Comparison of ENCODE assay signal across 8 cellular contexts in genomic region chr3:5186854-5187151, GRCh38. TPM values are rescaled to one million over a fixed set of nuclear protein-coding genes. Genes with fewer than 3 reads are reported as not detected.
DNase-seq lines count a peak whose midpoint lies in the region; ATAC-seq and TF ChIP-seq lines count a peak whose summit lies in the region.

No MANE protein-coding gene starts in this region.

- no peak for ATAC-seq in activated CD4-positive, alpha-beta T cell treated with anti-CD3 and anti-CD28 coated beads for 36 hours
- no peak for ATAC-seq in GM19397 (IDR thresholded peaks at IDR 0.05; ENCODE audit: unreplicated experiment)

- H3K36me3 Mint-ChIP-seq in activated CD4-positive, alpha-beta T cell treated with anti-CD3 and anti-CD28 coated beads for 36 hours (ENCODE audit: low read depth), result peaks cover 35% of the 10 kb centered on the region
- H3K36me3 Mint-ChIP-seq in glutamatergic neuron (ENCODE audit: unreplicated experiment), result no peaks in the 10 kb centered on the region

- TF ChIP-seq POLR2A in spleen (IDR thresholded peaks at IDR 0.05), result no peak

- H3K36me3 ChIP-seq in spleen, result peaks cover 0 to 12% (median 0%) of the 10 kb centered on the region in 6 donors

- H3K4me1 ChIP-seq in spleen, result peaks cover 34 to 86% (median 84%) of the 10 kb centered on the region in 6 donors

- H3K9me3 ChIP-seq in spleen, result no peaks in the 10 kb centered on the region

- H3K27ac Mint-ChIP-seq in activated CD4-positive, alpha-beta T cell treated with anti-CD3 and anti-CD28 coated beads for 36 hours, result peak overlapping the region; percentile 96
- H3K27ac Mint-ChIP-seq in glutamatergic neuron (ENCODE audit: unreplicated experiment), result no peak overlapping the region

- no peak for DNase-seq in activated CD4-positive, alpha-beta T cell treated with anti-CD3 and anti-CD28 coated beads for 36 hours
- no peak for DNase-seq in activated CD4-positive, alpha-beta T cell treated with anti-CD3 and anti-CD28 coated beads, Interleukin-2, amount 50 U/mL, for 48 hours
- no peak for DNase-seq in glutamatergic neuron
- no peak for DNase-seq in spleen
- DNase-seq in stimulated activated CD8-positive, alpha-beta memory T cell treated with anti-CD3 and anti-CD28 coated beads, Interleukin-4, amount 100 ng/mL, for 48 hours, result no peak
- DNase-seq in germinal center (ENCODE audit: low spot score), result no peak

- CTCF ChIA-PET in activated CD4-positive, alpha-beta T cell treated with anti-CD3 and anti-CD28 coated beads for 36 hours (lab: Charles Lee), result interaction anchor here (1.3 to 4.1 kb wide), 4 partner anchors 11 to 65 kb away, joined by 3 to 26 read pairs (median 6); partner anchors contain the start of gene ARL8B

- H3K27ac ChIP-seq in spleen, result peak overlapping the region; percentile 89 to 100 (median 99)

- H3K9me3 Mint-ChIP-seq in activated CD4-positive, alpha-beta T cell treated with anti-CD3 and anti-CD28 coated beads for 36 hours (ENCODE audit: low read depth), result no peaks in the 10 kb centered on the region
- H3K9me3 Mint-ChIP-seq in glutamatergic neuron (ENCODE audit: unreplicated experiment), result no peaks in the 10 kb centered on the region

- H3K27me3 ChIP-seq in spleen (replicated peaks in 1 of 7), result no peaks in the 10 kb centered on the region

- intact Hi-C loops in activated CD4-positive, alpha-beta T cell treated with anti-CD3 and anti-CD28 coated beads for 36 hours (cut with DNase I, micrococcal nuclease), result loop anchor here (1.0 to 10.0 kb wide), 7 partner anchors 10 to 884 kb away; partner anchors contain the start of genes ARL8B (in 2 of the 2), BHLHE40 (in 1 of the 2), ITPR1 (in 1 of the 2) and SETMAR (in 1 of the 2)
- intact Hi-C loops in spleen (cut with DNase I; ENCODE audit: low total_unique reads), result loop anchor here (5.0 kb wide), 1 partner anchor 65 kb away; the partner anchor contains the start of gene ARL8B

- H3K4me3 Mint-ChIP-seq in activated CD4-positive, alpha-beta T cell treated with anti-CD3 and anti-CD28 coated beads for 36 hours, result peak overlapping the region; percentile 99
- H3K4me3 Mint-ChIP-seq in glutamatergic neuron (ENCODE audit: unreplicated experiment), result peak overlapping the region; percentile 92

- no peaks in the 10 kb centered on the region for H3K27me3 Mint-ChIP-seq in activated CD4-positive, alpha-beta T cell treated with anti-CD3 and anti-CD28 coated beads for 36 hours
- peaks cover 4% of the 10 kb centered on the region for H3K27me3 Mint-ChIP-seq in glutamatergic neuron (ENCODE audit: unreplicated experiment)

- 5 to 17% (median 8%) methylated on average over 8 of the region's 8 CpGs for WGBS in spleen, 5 donors

- peak overlapping the region; percentile 58 for H3K4me3 ChIP-seq in WI38 (ENCODE audit: low read depth, low read length)
- peak overlapping the region; percentile 72 to 99 (median 92) for H3K4me3 ChIP-seq in spleen

- peaks cover 20% of the 10 kb centered on the region for H3K4me1 Mint-ChIP-seq in activated CD4-positive, alpha-beta T cell treated with anti-CD3 and anti-CD28 coated beads for 36 hours
- peaks cover 4% of the 10 kb centered on the region for H3K4me1 Mint-ChIP-seq in glutamatergic neuron (ENCODE audit: low read depth, unreplicated experiment)

- POLR2A ChIA-PET in activated CD4-positive, alpha-beta T cell treated with anti-CD3 and anti-CD28 coated beads for 36 hours (lab: Charles Lee), result interaction anchor here (0.7 to 3.6 kb wide), 3 partner anchors 10 to 63 kb away, joined by 3 to 31 read pairs (median 21); no protein-coding TSS in a partner anchor

- TF ChIP-seq CTCF in WI38 (IDR thresholded peaks at IDR 0.05; ENCODE audit: low read depth, low read length) (no peak), glutamatergic neuron (IDR thresholded peaks at IDR 0.05; ENCODE audit: partially characterized antibody, unreplicated experiment) (no peak), spleen (IDR thresholded peaks at IDR 0.05 in 8 of 11, conservative IDR thresholded peaks at IDR 0.05 in 3 of 11) (no peak)

RNA-seq across cellular contexts. Expression of gene EDEM1, which starts 0.7 kb away (rescaled TPM):
- total RNA-seq in activated CD4-positive, alpha-beta T cell treated with anti-CD3 and anti-CD28 coated beads for 36 hours, result 100 to 1,000 TPM; 105 to 175 TPM
- total RNA-seq in glutamatergic neuron (ENCODE audit: unreplicated experiment), result 16.3 TPM
- 100 to 1,000 TPM in 1 of 7 donors, 10 to 100 TPM in 6; 69.0 to 174 (median 76.4) TPM for total RNA-seq in spleen
- 10 to 100 TPM in 2 of 3 donors, 1 to 10 TPM in 1; 8.4 to 12.2 (median 11.7) TPM for polyA plus RNA-seq in spleen
